In the genomic region with DNA sequence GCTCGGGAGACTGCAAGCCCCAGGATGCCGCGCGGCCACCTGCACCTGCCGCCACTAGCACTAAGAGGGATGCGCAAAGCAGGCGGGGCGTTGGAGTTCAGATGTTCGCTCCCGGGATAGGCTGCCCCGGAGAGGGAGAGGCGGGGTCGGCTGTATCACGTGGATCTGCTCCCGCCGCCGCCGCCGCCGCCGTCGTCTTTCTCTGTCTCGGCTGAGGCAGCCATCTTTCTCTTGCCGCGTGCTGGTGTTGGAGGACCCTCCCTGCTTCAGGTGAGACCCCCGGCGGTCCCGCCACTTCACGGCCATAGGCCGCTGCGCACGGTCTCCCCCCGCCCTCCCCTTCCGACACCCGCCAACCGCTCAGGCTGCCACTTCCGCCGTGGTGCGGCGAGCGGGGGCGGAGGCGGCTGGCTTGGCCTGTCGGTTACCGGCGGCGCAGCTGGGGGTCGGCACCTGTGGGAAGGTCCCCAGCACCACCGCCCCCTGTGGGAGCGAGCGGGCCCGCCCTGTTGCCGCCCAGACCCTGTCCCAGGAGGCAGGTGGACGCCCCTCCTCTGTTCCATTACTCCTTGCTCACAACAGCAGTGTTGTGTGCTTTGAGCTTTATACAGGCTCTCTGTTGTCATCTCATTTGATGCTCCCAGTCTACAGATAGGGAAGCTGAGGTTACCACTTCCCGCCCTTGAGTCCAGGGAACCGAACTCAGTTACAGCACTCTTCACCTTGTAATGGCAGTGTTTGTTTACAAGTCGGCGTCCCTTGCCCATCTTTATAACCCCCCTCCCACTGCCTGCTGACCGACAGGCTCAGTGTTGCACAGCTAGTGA, we compare ENCODE assay signal across 1 cellular context.
TF ChIP-seq lines count a peak whose summit lies in the region.

A gene (plus strand): TSS at position 186 of the 827 bp plus-strand sequence. CDS start 3,553 bp downstream, outside the sequence.

TF ChIP-seq in K562, 482 proteins besides CTCF, POLR2A, EP300 and RAD21 (continued from another document and continues in another):
- TF ChIP-seq, protein P1, sequence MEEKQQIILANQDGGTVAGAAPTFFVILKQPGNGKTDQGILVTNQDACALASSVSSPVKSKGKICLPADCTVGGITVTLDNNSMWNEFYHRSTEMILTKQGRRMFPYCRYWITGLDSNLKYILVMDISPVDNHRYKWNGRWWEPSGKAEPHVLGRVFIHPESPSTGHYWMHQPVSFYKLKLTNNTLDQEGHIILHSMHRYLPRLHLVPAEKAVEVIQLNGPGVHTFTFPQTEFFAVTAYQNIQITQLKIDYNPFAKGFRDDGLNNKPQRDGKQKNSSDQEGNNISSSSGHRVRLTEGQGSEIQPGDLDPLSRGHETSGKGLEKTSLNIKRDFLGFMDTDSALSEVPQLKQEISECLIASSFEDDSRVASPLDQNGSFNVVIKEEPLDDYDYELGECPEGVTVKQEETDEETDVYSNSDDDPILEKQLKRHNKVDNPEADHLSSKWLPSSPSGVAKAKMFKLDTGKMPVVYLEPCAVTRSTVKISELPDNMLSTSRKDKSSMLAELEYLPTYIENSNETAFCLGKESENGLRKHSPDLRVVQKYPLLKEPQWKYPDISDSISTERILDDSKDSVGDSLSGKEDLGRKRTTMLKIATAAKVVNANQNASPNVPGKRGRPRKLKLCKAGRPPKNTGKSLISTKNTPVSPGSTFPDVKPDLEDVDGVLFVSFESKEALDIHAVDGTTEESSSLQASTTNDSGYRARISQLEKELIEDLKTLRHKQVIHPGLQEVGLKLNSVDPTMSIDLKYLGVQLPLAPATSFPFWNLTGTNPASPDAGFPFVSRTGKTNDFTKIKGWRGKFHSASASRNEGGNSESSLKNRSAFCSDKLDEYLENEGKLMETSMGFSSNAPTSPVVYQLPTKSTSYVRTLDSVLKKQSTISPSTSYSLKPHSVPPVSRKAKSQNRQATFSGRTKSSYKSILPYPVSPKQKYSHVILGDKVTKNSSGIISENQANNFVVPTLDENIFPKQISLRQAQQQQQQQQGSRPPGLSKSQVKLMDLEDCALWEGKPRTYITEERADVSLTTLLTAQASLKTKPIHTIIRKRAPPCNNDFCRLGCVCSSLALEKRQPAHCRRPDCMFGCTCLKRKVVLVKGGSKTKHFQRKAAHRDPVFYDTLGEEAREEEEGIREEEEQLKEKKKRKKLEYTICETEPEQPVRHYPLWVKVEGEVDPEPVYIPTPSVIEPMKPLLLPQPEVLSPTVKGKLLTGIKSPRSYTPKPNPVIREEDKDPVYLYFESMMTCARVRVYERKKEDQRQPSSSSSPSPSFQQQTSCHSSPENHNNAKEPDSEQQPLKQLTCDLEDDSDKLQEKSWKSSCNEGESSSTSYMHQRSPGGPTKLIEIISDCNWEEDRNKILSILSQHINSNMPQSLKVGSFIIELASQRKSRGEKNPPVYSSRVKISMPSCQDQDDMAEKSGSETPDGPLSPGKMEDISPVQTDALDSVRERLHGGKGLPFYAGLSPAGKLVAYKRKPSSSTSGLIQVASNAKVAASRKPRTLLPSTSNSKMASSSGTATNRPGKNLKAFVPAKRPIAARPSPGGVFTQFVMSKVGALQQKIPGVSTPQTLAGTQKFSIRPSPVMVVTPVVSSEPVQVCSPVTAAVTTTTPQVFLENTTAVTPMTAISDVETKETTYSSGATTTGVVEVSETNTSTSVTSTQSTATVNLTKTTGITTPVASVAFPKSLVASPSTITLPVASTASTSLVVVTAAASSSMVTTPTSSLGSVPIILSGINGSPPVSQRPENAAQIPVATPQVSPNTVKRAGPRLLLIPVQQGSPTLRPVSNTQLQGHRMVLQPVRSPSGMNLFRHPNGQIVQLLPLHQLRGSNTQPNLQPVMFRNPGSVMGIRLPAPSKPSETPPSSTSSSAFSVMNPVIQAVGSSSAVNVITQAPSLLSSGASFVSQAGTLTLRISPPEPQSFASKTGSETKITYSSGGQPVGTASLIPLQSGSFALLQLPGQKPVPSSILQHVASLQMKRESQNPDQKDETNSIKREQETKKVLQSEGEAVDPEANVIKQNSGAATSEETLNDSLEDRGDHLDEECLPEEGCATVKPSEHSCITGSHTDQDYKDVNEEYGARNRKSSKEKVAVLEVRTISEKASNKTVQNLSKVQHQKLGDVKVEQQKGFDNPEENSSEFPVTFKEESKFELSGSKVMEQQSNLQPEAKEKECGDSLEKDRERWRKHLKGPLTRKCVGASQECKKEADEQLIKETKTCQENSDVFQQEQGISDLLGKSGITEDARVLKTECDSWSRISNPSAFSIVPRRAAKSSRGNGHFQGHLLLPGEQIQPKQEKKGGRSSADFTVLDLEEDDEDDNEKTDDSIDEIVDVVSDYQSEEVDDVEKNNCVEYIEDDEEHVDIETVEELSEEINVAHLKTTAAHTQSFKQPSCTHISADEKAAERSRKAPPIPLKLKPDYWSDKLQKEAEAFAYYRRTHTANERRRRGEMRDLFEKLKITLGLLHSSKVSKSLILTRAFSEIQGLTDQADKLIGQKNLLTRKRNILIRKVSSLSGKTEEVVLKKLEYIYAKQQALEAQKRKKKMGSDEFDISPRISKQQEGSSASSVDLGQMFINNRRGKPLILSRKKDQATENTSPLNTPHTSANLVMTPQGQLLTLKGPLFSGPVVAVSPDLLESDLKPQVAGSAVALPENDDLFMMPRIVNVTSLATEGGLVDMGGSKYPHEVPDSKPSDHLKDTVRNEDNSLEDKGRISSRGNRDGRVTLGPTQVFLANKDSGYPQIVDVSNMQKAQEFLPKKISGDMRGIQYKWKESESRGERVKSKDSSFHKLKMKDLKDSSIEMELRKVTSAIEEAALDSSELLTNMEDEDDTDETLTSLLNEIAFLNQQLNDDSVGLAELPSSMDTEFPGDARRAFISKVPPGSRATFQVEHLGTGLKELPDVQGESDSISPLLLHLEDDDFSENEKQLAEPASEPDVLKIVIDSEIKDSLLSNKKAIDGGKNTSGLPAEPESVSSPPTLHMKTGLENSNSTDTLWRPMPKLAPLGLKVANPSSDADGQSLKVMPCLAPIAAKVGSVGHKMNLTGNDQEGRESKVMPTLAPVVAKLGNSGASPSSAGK (IDR thresholded peaks at IDR 0.05): peak; percentile 59
- TF ChIP-seq ATF1 (CRISPR knock-in tag; IDR thresholded peaks at IDR 0.05) (no peak; the same call in 1 of the 2 replicates), ATF1 (tag; IDR thresholded peaks at IDR 0.05) (no peak; the same call in 1 of the 2 replicates), MAZ (CRISPR knock-in tag; conservative IDR thresholded peaks at IDR 0.05 in 1 of 2, IDR thresholded peaks at IDR 0.05 in 1 of 2) (peak; percentile 87 to 93), CEBPB (tag; IDR thresholded peaks at IDR 0.05) (no peak), ARID1B (IDR thresholded peaks at IDR 0.05) (no peak; the same call in 1 of the 2 replicates), NFIC (IDR thresholded peaks at IDR 0.05) (peak; percentile 47), NUFIP1 (IDR thresholded peaks at IDR 0.05; ENCODE audit: partially characterized antibody) (no peak), CCAR2 (IDR thresholded peaks at IDR 0.05; ENCODE audit: low read depth, low read length) (no peak), MTA1 (IDR thresholded peaks at IDR 0.05; ENCODE audit: borderline replicate concordance) (no peak), TAF9B (IDR thresholded peaks at IDR 0.05; ENCODE audit: partially characterized antibody) (peak; percentile 85), NCOR1 (IDR thresholded peaks at IDR 0.05) (0 out of 2 replicates have a peak, but pooled peaks have one; percentile 11), SMARCC2 (IDR thresholded peaks at IDR 0.05; ENCODE audit: low read depth) (no peak), ELF2 (CRISPR knock-in tag; IDR thresholded peaks at IDR 0.05) (no peak), TAF15 (IDR thresholded peaks at IDR 0.05; ENCODE audit: low read depth, low read length) (no peak)
- TF ChIP-seq, protein P2, sequence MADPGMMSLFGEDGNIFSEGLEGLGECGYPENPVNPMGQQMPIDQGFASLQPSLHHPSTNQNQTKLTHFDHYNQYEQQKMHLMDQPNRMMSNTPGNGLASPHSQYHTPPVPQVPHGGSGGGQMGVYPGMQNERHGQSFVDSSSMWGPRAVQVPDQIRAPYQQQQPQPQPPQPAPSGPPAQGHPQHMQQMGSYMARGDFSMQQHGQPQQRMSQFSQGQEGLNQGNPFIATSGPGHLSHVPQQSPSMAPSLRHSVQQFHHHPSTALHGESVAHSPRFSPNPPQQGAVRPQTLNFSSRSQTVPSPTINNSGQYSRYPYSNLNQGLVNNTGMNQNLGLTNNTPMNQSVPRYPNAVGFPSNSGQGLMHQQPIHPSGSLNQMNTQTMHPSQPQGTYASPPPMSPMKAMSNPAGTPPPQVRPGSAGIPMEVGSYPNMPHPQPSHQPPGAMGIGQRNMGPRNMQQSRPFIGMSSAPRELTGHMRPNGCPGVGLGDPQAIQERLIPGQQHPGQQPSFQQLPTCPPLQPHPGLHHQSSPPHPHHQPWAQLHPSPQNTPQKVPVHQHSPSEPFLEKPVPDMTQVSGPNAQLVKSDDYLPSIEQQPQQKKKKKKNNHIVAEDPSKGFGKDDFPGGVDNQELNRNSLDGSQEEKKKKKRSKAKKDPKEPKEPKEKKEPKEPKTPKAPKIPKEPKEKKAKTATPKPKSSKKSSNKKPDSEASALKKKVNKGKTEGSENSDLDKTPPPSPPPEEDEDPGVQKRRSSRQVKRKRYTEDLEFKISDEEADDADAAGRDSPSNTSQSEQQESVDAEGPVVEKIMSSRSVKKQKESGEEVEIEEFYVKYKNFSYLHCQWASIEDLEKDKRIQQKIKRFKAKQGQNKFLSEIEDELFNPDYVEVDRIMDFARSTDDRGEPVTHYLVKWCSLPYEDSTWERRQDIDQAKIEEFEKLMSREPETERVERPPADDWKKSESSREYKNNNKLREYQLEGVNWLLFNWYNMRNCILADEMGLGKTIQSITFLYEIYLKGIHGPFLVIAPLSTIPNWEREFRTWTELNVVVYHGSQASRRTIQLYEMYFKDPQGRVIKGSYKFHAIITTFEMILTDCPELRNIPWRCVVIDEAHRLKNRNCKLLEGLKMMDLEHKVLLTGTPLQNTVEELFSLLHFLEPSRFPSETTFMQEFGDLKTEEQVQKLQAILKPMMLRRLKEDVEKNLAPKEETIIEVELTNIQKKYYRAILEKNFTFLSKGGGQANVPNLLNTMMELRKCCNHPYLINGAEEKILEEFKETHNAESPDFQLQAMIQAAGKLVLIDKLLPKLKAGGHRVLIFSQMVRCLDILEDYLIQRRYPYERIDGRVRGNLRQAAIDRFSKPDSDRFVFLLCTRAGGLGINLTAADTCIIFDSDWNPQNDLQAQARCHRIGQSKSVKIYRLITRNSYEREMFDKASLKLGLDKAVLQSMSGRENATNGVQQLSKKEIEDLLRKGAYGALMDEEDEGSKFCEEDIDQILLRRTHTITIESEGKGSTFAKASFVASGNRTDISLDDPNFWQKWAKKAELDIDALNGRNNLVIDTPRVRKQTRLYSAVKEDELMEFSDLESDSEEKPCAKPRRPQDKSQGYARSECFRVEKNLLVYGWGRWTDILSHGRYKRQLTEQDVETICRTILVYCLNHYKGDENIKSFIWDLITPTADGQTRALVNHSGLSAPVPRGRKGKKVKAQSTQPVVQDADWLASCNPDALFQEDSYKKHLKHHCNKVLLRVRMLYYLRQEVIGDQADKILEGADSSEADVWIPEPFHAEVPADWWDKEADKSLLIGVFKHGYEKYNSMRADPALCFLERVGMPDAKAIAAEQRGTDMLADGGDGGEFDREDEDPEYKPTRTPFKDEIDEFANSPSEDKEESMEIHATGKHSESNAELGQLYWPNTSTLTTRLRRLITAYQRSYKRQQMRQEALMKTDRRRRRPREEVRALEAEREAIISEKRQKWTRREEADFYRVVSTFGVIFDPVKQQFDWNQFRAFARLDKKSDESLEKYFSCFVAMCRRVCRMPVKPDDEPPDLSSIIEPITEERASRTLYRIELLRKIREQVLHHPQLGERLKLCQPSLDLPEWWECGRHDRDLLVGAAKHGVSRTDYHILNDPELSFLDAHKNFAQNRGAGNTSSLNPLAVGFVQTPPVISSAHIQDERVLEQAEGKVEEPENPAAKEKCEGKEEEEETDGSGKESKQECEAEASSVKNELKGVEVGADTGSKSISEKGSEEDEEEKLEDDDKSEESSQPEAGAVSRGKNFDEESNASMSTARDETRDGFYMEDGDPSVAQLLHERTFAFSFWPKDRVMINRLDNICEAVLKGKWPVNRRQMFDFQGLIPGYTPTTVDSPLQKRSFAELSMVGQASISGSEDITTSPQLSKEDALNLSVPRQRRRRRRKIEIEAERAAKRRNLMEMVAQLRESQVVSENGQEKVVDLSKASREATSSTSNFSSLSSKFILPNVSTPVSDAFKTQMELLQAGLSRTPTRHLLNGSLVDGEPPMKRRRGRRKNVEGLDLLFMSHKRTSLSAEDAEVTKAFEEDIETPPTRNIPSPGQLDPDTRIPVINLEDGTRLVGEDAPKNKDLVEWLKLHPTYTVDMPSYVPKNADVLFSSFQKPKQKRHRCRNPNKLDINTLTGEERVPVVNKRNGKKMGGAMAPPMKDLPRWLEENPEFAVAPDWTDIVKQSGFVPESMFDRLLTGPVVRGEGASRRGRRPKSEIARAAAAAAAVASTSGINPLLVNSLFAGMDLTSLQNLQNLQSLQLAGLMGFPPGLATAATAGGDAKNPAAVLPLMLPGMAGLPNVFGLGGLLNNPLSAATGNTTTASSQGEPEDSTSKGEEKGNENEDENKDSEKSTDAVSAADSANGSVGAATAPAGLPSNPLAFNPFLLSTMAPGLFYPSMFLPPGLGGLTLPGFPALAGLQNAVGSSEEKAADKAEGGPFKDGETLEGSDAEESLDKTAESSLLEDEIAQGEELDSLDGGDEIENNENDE (IDR thresholded peaks at IDR 0.05; ENCODE audit: low read depth, low read length): no peak
- TF ChIP-seq, protein P3, sequence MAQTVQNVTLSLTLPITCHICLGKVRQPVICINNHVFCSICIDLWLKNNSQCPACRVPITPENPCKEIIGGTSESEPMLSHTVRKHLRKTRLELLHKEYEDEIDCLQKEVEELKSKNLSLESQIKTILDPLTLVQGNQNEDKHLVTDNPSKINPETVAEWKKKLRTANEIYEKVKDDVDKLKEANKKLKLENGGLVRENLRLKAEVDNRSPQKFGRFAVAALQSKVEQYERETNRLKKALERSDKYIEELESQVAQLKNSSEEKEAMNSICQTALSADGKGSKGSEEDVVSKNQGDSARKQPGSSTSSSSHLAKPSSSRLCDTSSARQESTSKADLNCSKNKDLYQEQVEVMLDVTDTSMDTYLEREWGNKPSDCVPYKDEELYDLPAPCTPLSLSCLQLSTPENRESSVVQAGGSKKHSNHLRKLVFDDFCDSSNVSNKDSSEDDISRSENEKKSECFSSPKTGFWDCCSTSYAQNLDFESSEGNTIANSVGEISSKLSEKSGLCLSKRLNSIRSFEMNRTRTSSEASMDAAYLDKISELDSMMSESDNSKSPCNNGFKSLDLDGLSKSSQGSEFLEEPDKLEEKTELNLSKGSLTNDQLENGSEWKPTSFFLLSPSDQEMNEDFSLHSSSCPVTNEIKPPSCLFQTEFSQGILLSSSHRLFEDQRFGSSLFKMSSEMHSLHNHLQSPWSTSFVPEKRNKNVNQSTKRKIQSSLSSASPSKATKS (CRISPR knock-in tag; IDR thresholded peaks at IDR 0.05): no peak
- TF ChIP-seq, protein P4, sequence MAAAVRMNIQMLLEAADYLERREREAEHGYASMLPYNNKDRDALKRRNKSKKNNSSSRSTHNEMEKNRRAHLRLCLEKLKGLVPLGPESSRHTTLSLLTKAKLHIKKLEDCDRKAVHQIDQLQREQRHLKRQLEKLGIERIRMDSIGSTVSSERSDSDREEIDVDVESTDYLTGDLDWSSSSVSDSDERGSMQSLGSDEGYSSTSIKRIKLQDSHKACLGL (CRISPR knock-in tag; IDR thresholded peaks at IDR 0.05; ENCODE audit: borderline replicate concordance, poor library complexity, severe bottlenecking): no peak
- TF ChIP-seq, protein P5, sequence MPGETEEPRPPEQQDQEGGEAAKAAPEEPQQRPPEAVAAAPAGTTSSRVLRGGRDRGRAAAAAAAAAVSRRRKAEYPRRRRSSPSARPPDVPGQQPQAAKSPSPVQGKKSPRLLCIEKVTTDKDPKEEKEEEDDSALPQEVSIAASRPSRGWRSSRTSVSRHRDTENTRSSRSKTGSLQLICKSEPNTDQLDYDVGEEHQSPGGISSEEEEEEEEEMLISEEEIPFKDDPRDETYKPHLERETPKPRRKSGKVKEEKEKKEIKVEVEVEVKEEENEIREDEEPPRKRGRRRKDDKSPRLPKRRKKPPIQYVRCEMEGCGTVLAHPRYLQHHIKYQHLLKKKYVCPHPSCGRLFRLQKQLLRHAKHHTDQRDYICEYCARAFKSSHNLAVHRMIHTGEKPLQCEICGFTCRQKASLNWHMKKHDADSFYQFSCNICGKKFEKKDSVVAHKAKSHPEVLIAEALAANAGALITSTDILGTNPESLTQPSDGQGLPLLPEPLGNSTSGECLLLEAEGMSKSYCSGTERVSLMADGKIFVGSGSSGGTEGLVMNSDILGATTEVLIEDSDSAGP (CRISPR knock-in tag; IDR thresholded peaks at IDR 0.05): 0 out of 2 replicates have a peak, but pooled peaks have one; percentile 57
